Comparison of ENCODE assay signal across 19 cellular contexts in the genomic region with DNA sequence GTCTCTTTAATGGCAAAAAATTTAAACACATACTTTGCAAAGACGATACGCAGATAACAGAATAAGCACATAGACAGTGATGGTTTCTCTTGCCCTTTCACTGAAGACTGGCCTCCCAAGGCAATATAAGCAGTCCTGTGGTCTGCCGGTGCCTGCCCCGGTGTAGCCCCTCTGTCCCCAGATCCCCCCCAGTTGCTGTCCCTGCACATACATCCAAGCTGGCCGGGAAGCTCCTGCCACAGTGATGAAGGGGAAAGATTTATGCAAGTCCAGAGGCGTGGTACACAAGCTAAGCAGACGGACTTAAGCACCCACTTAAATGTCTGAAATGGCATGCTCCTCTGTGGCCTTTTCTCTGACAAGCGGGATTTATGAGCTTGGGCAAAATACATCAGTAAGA.
DNase-seq lines count a peak whose midpoint lies in the region; ATAC-seq and TF ChIP-seq lines count a peak whose summit lies in the region.
"Had no signal": no experiment of that assay in that cellular context is flagged by ENCODE, and none has a peak within 500 bp of the region (broad histone marks: within the 10 kb centered on the region; RNA-seq: fewer than 3 reads in every experiment).

No MANE protein-coding gene starts in this region.

- H3K9me3 Mint-ChIP-seq in activated naive CD8-positive, alpha-beta T cell treated with anti-CD3 and anti-CD28 coated beads, Interleukin-2, amount 10 ng/mL, durations not matched to agents 7 days and 5 days, result no peaks in the 10 kb centered on the region
- peaks cover 2% of the 10 kb centered on the region for H3K9me3 Mint-ChIP-seq in activated naive CD8-positive, alpha-beta T cell treated with anti-CD3 and anti-CD28 coated beads for 36 hours
- H3K9me3 Mint-ChIP-seq in glutamatergic neuron (ENCODE audit: unreplicated experiment), result no peaks in the 10 kb centered on the region
- H3K9me3 Mint-ChIP-seq in HFFc6, result peaks cover 5% of the 10 kb centered on the region; the same call in 1 of the 2 replicates

- intact Hi-C loops in posterior vena cava (cut with DNase I), result no loop called here

- H3K4me1 Mint-ChIP-seq in activated naive CD8-positive, alpha-beta T cell treated with anti-CD3 and anti-CD28 coated beads, Interleukin-2, amount 10 ng/mL, durations not matched to agents 7 days and 5 days, result no peaks in the 10 kb centered on the region
- H3K4me1 Mint-ChIP-seq in activated naive CD8-positive, alpha-beta T cell treated with anti-CD3 and anti-CD28 coated beads for 36 hours, result no peaks in the 10 kb centered on the region
- H3K4me1 Mint-ChIP-seq in glutamatergic neuron (ENCODE audit: low read depth, unreplicated experiment) (no peaks in the 10 kb centered on the region), HFFc6 (ENCODE audit: low read depth) (no peaks in the 10 kb centered on the region)

- H3K27ac Mint-ChIP-seq in activated naive CD8-positive, alpha-beta T cell treated with anti-CD3 and anti-CD28 coated beads, Interleukin-2, amount 10 ng/mL, durations not matched to agents 7 days and 5 days, result no peak overlapping the region
- H3K27ac Mint-ChIP-seq in activated naive CD8-positive, alpha-beta T cell treated with anti-CD3 and anti-CD28 coated beads for 36 hours, result no peak overlapping the region
- no peak overlapping the region for H3K27ac Mint-ChIP-seq in glutamatergic neuron (ENCODE audit: unreplicated experiment)
- H3K27ac Mint-ChIP-seq in HFFc6, result no peak overlapping the region

- peak; percentile 8 for DNase-seq in activated naive CD8-positive, alpha-beta T cell treated with anti-CD3 and anti-CD28 coated beads, Interleukin-2, amount 10 ng/mL, durations not matched to agents 7 days and 5 days
- no peak for DNase-seq in activated naive CD8-positive, alpha-beta T cell treated with anti-CD3 and anti-CD28 coated beads for 36 hours
- DNase-seq in glutamatergic neuron, result peak; percentile 4
- DNase-seq in posterior vena cava (ENCODE audit: low spot score), result peak; percentile 52
- DNase-seq in HFFc6, result no peak
- DNase-seq in T-helper 9 cell, result no peak
- DNase-seq: BE2C, DMS79, GOT3, HCEC 1CT, Karpas-422, MV-4-11, NCI-H1105 treated with DMSO at 0.1 percent for 48 hours, NCI-H1694 treated with DMSO at 0.1 percent for 48 hours, NCI-H2227 treated with DMSO at 0.1 percent for 48 hours, NCI-H510A treated with DMSO at 0.1 percent for 48 hours, NCI-H748 treated with DMSO at 0.1 percent for 48 hours had no signal

- no peak for ATAC-seq in activated naive CD8-positive, alpha-beta T cell treated with anti-CD3 and anti-CD28 coated beads, Interleukin-2, amount 10 ng/mL, durations not matched to agents 7 days and 5 days (ENCODE audit: low read depth)
- ATAC-seq in HG03159 (IDR thresholded peaks at IDR 0.05; ENCODE audit: unreplicated experiment), result no peak
- ATAC-seq: SK-N-SH treated with all-trans-retinoic acid at 6 μM for 48 hours had no signal

- POLR2A ChIA-PET in activated naive CD8-positive, alpha-beta T cell treated with anti-CD3 and anti-CD28 coated beads, Interleukin-2, amount 10 ng/mL, durations not matched to agents 7 days and 5 days (lab: Charles Lee), result no interaction called here

- H3K4me3 Mint-ChIP-seq in activated naive CD8-positive, alpha-beta T cell treated with anti-CD3 and anti-CD28 coated beads, Interleukin-2, amount 10 ng/mL, durations not matched to agents 7 days and 5 days, result no peak overlapping the region
- no peak overlapping the region for H3K4me3 Mint-ChIP-seq in activated naive CD8-positive, alpha-beta T cell treated with anti-CD3 and anti-CD28 coated beads for 36 hours
- H3K4me3 Mint-ChIP-seq in glutamatergic neuron (ENCODE audit: unreplicated experiment) (no peak overlapping the region), HFFc6 (no peak overlapping the region)

- no peaks in the 10 kb centered on the region for H3K36me3 Mint-ChIP-seq in activated naive CD8-positive, alpha-beta T cell treated with anti-CD3 and anti-CD28 coated beads, Interleukin-2, amount 10 ng/mL, durations not matched to agents 7 days and 5 days
- no peaks in the 10 kb centered on the region for H3K36me3 Mint-ChIP-seq in activated naive CD8-positive, alpha-beta T cell treated with anti-CD3 and anti-CD28 coated beads for 36 hours
- peaks cover 4% of the 10 kb centered on the region for H3K36me3 Mint-ChIP-seq in glutamatergic neuron (ENCODE audit: unreplicated experiment)
- H3K36me3 Mint-ChIP-seq in HFFc6 (ENCODE audit: low read depth), result no peaks in the 10 kb centered on the region

- no peak for TF ChIP-seq CTCF in glutamatergic neuron (IDR thresholded peaks at IDR 0.05; ENCODE audit: partially characterized antibody, unreplicated experiment)
- no peak for TF ChIP-seq CTCF in HFFc6 (IDR thresholded peaks at IDR 0.05)

- peaks cover 21% of the 10 kb centered on the region for H3K27me3 Mint-ChIP-seq in activated naive CD8-positive, alpha-beta T cell treated with anti-CD3 and anti-CD28 coated beads, Interleukin-2, amount 10 ng/mL, durations not matched to agents 7 days and 5 days
- no peaks in the 10 kb centered on the region for H3K27me3 Mint-ChIP-seq in activated naive CD8-positive, alpha-beta T cell treated with anti-CD3 and anti-CD28 coated beads for 36 hours
- no peaks in the 10 kb centered on the region for H3K27me3 Mint-ChIP-seq in glutamatergic neuron (ENCODE audit: unreplicated experiment)
- H3K27me3 Mint-ChIP-seq in HFFc6 (ENCODE audit: insufficient read depth), result peaks cover 3% of the 10 kb centered on the region; the same call in 1 of the 2 replicates

Comparison
In these comparisons a context has a peak if more than half of its experiments do, and no peak if none do; other contexts are left out.
1. DNase-seq: peak in activated naive CD8-positive, alpha-beta T cell treated with anti-CD3 and anti-CD28 coated beads, Interleukin-2, amount 10 ng/mL, durations not matched to agents 7 days and 5 days (single experiment), glutamatergic neuron (single experiment) and posterior vena cava (single experiment); none in activated naive CD8-positive, alpha-beta T cell treated with anti-CD3 and anti-CD28 coated beads for 36 hours (single experiment), HFFc6 (single experiment) and T-helper 9 cell (single experiment).